33 cellular contexts compared by ENCODE assay signal in the genomic region with DNA sequence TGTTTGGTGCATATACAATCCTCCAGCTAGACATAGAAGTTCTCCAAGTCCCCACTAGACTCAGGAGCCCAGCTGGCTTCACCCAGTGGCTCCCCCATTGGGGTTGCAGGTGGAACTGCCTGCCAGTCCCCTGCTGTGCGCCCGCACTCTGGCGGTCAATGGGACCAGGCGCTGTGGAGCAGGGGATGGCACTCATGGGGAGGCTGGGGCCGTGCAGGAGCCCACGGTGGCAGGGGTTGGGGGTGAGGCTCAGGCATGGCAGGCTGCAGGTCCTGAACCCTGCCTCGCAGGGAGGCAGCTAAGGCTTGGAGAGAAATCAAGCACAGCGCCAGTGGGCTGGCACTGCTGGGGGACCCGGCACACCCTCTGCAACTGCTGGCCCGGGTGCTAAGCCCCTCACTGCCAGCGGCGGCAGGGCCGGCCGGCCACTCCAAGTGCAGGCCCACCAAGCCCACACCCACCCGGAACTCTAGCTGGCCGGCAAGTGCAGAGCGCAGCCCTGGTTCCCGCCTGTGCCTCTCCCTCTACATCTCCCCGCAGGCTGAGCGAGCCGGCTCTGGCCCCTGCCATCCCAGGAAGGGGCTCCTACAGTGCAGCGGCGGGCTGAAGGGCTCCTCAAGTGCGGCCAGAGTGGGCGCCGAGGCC. TPM values are rescaled to one million over a fixed set of nuclear protein-coding genes. Genes with fewer than 3 reads are reported as not detected.
"Had no signal": no experiment of that assay in that cellular context is flagged by ENCODE, and none has a peak within 500 bp of the region (broad histone marks: within the 10 kb centered on the region; RNA-seq: fewer than 3 reads in every experiment).

No MANE protein-coding gene starts in this region.

- H3K4me1 Mint-ChIP-seq: activated CD4-positive, alpha-beta memory T cell treated with anti-CD3 and anti-CD28 coated beads, Interleukin-2, amount 10 ng/mL, durations not matched to agents 7 days and 5 days; activated CD4-positive, alpha-beta T cell treated with anti-CD3 and anti-CD28 coated beads for 36 hours; activated CD8-positive, alpha-beta memory T cell treated with anti-CD3 and anti-CD28 coated beads, Interleukin-2, amount 10 ng/mL, durations not matched to agents 7 days and 5 days had no signal

- H3K4me1 ChIP-seq: adrenal gland, body of pancreas, breast epithelium, SJCRH30 had no signal

- H3K9me3 Mint-ChIP-seq: activated naive CD4-positive, alpha-beta T cell treated with anti-CD3 and anti-CD28 coated beads, Interleukin-2, amount 50 U/mL, for 24 hours had no signal

- H3K27ac Mint-ChIP-seq: activated CD4-positive, alpha-beta memory T cell treated with anti-CD3 and anti-CD28 coated beads, Interleukin-2, amount 10 ng/mL, durations not matched to agents 7 days and 5 days; activated CD4-positive, alpha-beta T cell treated with anti-CD3 and anti-CD28 coated beads for 36 hours; activated CD8-positive, alpha-beta memory T cell treated with anti-CD3 and anti-CD28 coated beads, Interleukin-2, amount 10 ng/mL, durations not matched to agents 7 days and 5 days; activated naive CD4-positive, alpha-beta T cell treated with anti-CD3 and anti-CD28 coated beads, Interleukin-2, amount 50 U/mL, for 24 hours; IgD-negative memory B cell; T-helper 1 cell treated with Interleukin-12 subunit alpha and Interleukin-12 subunit beta and Interleukin-4 antibody, amounts not matched to agents 30 μg/mL and 1 μg/mL, for 36 hours; T-helper 2 cell treated with Interferon-gamma antibody and Interleukin-4, amounts not matched to agents 5 μg/mL and 100 μg/mL, for 36 hours had no signal

- H3K27me3 Mint-ChIP-seq: activated CD4-positive, alpha-beta memory T cell treated with anti-CD3 and anti-CD28 coated beads, Interleukin-2, amount 10 ng/mL, durations not matched to agents 7 days and 5 days; activated CD4-positive, alpha-beta T cell treated with anti-CD3 and anti-CD28 coated beads for 36 hours; activated CD8-positive, alpha-beta memory T cell treated with anti-CD3 and anti-CD28 coated beads, Interleukin-2, amount 10 ng/mL, durations not matched to agents 7 days and 5 days; activated naive CD4-positive, alpha-beta T cell treated with anti-CD3 and anti-CD28 coated beads, Interleukin-2, amount 50 U/mL, for 24 hours had no signal

- H3K36me3 ChIP-seq: adrenal gland, breast epithelium, SJCRH30 had no signal

- H3K27ac ChIP-seq: adrenal gland, body of pancreas, breast epithelium, KMS-11, SJCRH30, SK-N-MC had no signal

- H3K27me3 ChIP-seq: adrenal gland, body of pancreas, breast epithelium, SJCRH30 had no signal

- ATAC-seq: activated CD8-positive, alpha-beta memory T cell treated with anti-CD3 and anti-CD28 coated beads, Interleukin-2, amount 10 ng/mL, durations not matched to agents 7 days and 5 days; body of pancreas; Panc1 had no signal

- DNase-seq: activated CD4-positive, alpha-beta memory T cell treated with anti-CD3 and anti-CD28 coated beads, Interleukin-2, amount 10 ng/mL, durations not matched to agents 7 days and 5 days; activated CD4-positive, alpha-beta T cell treated with anti-CD3 and anti-CD28 coated beads, Interleukin-2, amount 50 U/mL, for 1 hour; activated CD8-positive, alpha-beta memory T cell treated with anti-CD3 and anti-CD28 coated beads for 24 hours; activated CD8-positive, alpha-beta memory T cell treated with anti-CD3 and anti-CD28 coated beads, Interleukin-2, amount 10 ng/mL, durations not matched to agents 7 days and 5 days; activated CD8-positive, alpha-beta memory T cell treated with anti-CD3 and anti-CD28 coated beads, Interleukin-2, amount 50 U/mL, for 48 hours; activated effector memory CD4-positive, alpha-beta T cell treated with Interleukin-2 at 50 U/mL for 16 hours; activated naive CD4-positive, alpha-beta T cell treated with Interleukin-2 at 50 U/mL for 16 hours; activated T-cell treated with anti-CD3 and anti-CD28 coated beads, Interleukin-2, amount 50 U/mL, for 48 hours; adrenal gland; body of pancreas; MM.1S; NCI-H1092; NCI-H1436 treated with DMSO at 0.1 percent for 48 hours; NCI-H1694 treated with DMSO at 0.1 percent for 48 hours; NCI-H2029; NCI-H345; NCI-H524 treated with DMSO at 0.1 percent for 48 hours; SHP77; SJCRH30 had no signal

- H3K9me3 ChIP-seq: adrenal gland, body of pancreas, SJCRH30 had no signal

- H3K4me3 Mint-ChIP-seq: activated CD4-positive, alpha-beta memory T cell treated with anti-CD3 and anti-CD28 coated beads, Interleukin-2, amount 10 ng/mL, durations not matched to agents 7 days and 5 days; activated CD4-positive, alpha-beta T cell treated with anti-CD3 and anti-CD28 coated beads for 36 hours; activated CD8-positive, alpha-beta memory T cell treated with anti-CD3 and anti-CD28 coated beads, Interleukin-2, amount 10 ng/mL, durations not matched to agents 7 days and 5 days; activated naive CD4-positive, alpha-beta T cell treated with anti-CD3 and anti-CD28 coated beads, Interleukin-2, amount 50 U/mL, for 24 hours; T-helper 1 cell treated with Interleukin-12 subunit alpha and Interleukin-12 subunit beta and Interleukin-4 antibody, amounts not matched to agents 30 μg/mL and 1 μg/mL, for 36 hours; T-helper 2 cell treated with Interferon-gamma antibody and Interleukin-4, amounts not matched to agents 5 μg/mL and 100 μg/mL, for 36 hours had no signal

- H3K4me3 ChIP-seq: adrenal gland, body of pancreas, breast epithelium, SJCRH30, SK-N-MC had no signal

RNA-seq across cellular contexts. Expression of gene TMPRSS11D, which starts 12.7 kb away (rescaled TPM):
- total RNA-seq: activated CD4-positive, alpha-beta memory T cell treated with anti-CD3 and anti-CD28 coated beads, Interleukin-2, amount 10 ng/mL, durations not matched to agents 7 days and 5 days; activated CD4-positive, alpha-beta T cell treated with anti-CD3 and anti-CD28 coated beads for 36 hours; activated CD8-positive, alpha-beta memory T cell treated with anti-CD3 and anti-CD28 coated beads, Interleukin-2, amount 10 ng/mL, durations not matched to agents 7 days and 5 days; adrenal gland; astrocyte; body of pancreas; breast epithelium; cardiac septum; LHCN-M2; NCI-H460; RPMI7951; SJCRH30 had no signal
- polyA plus RNA-seq: adrenal gland, IgD-negative memory B cell had no signal
